ENCODE assay signal across 1 cellular context in the genomic region with DNA sequence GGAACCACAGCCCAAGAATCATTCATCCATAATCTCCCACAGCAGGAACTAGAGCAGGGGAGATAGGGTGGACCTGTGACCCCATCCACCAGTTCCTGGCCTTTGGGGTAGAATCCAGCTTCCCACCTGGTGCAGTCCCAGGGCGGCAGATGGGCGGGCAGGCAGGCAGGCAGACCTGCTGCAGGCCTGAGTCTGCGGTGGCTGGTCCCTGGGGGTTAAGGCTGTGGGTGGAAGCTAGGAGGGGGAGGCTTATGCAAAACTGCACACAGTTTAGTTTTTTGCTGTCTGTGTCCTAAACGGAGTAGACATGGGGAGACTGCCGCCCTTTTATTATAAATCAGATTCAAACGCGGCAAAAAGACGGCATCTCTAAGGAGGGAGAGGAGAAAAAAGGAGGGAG.
TF ChIP-seq lines count a peak whose summit lies in the region.

No MANE protein-coding gene starts in this region.

TF ChIP-seq in SK-N-SH treated with all-trans-retinoic acid at 6 μM for 48 hours, 23 proteins besides CTCF, POLR2A, EP300 and RAD21 (continued from another document):
- no peak for TF ChIP-seq TSHZ2 (CRISPR knock-in tag; IDR thresholded peaks at IDR 0.05)
- no peak for TF ChIP-seq PPARA (CRISPR knock-in tag; IDR thresholded peaks at IDR 0.05; ENCODE audit: borderline replicate concordance)
- no peak for TF ChIP-seq ZNF565 (CRISPR knock-in tag; conservative IDR thresholded peaks at IDR 0.05; ENCODE audit: low read depth)
- no peak for TF ChIP-seq RARB (CRISPR knock-in tag; IDR thresholded peaks at IDR 0.05)
- no peak for TF ChIP-seq BACH2 (CRISPR knock-in tag; IDR thresholded peaks at IDR 0.05; ENCODE audit: borderline replicate concordance)
